In genomic region chrX:131704136-131704695, GRCh38 we compare ENCODE assay signal across 8 cellular contexts.
DNase-seq lines count a peak whose midpoint lies in the region; ATAC-seq lines count a peak whose summit lies in the region.

No MANE protein-coding gene starts in this region.

- no peaks in the 10 kb centered on the region for H3K27me3 Mint-ChIP-seq in activated CD4-positive, alpha-beta T cell treated with anti-CD3 and anti-CD28 coated beads, Interleukin-2, amount 10 ng/mL, durations not matched to agents 7 days and 5 days

- peaks cover 2% of the 10 kb centered on the region for H3K9me3 Mint-ChIP-seq in activated CD4-positive, alpha-beta T cell treated with anti-CD3 and anti-CD28 coated beads, Interleukin-2, amount 10 ng/mL, durations not matched to agents 7 days and 5 days

- POLR2A ChIA-PET in activated CD4-positive, alpha-beta T cell treated with anti-CD3 and anti-CD28 coated beads, Interleukin-2, amount 10 ng/mL, durations not matched to agents 7 days and 5 days (lab: Charles Lee) = no interaction called here

- no peak overlapping the region for H3K4me3 Mint-ChIP-seq in activated CD4-positive, alpha-beta T cell treated with anti-CD3 and anti-CD28 coated beads, Interleukin-2, amount 10 ng/mL, durations not matched to agents 7 days and 5 days

- peak overlapping the region; percentile 91 for H3K27ac ChIP-seq in cingulate gyrus (ENCODE audit: low read depth, low read length)

- DNase-seq in DMS 273 (lab: John Stamatoyannopoulos, UW; ENCODE audit: unreplicated experiment) (peak; percentile 97), NCI-H2227 (lab: John Stamatoyannopoulos, UW; ENCODE audit: unreplicated experiment) (peak; percentile 96), sciatic nerve (ENCODE audit: low spot score) (peak; percentile 97), LoVo (ENCODE audit: low spot score) (no peak)
- DNase-seq in activated CD4-positive, alpha-beta T cell treated with anti-CD3 and anti-CD28 coated beads, Interleukin-2, amount 10 ng/mL, durations not matched to agents 7 days and 5 days = no peak

- intact Hi-C loops in sciatic nerve (cut with DNase I) = no loop called here

- H3K36me3 Mint-ChIP-seq in activated CD4-positive, alpha-beta T cell treated with anti-CD3 and anti-CD28 coated beads, Interleukin-2, amount 10 ng/mL, durations not matched to agents 7 days and 5 days (ENCODE audit: low read depth) = no peaks in the 10 kb centered on the region

- CTCF ChIA-PET in activated CD4-positive, alpha-beta T cell treated with anti-CD3 and anti-CD28 coated beads, Interleukin-2, amount 10 ng/mL, durations not matched to agents 7 days and 5 days (lab: Charles Lee) = interaction anchor here (1.2 to 2.7 kb wide), 9 partner anchors 37 to 117 kb away, joined by 3 to 16 read pairs (median 6); no protein-coding TSS in a partner anchor

- no peak overlapping the region for H3K27ac Mint-ChIP-seq in activated CD4-positive, alpha-beta T cell treated with anti-CD3 and anti-CD28 coated beads, Interleukin-2, amount 10 ng/mL, durations not matched to agents 7 days and 5 days

- H3K4me1 Mint-ChIP-seq in activated CD4-positive, alpha-beta T cell treated with anti-CD3 and anti-CD28 coated beads, Interleukin-2, amount 10 ng/mL, durations not matched to agents 7 days and 5 days = no peaks in the 10 kb centered on the region

- ATAC-seq in GM19463 (IDR thresholded peaks at IDR 0.05; ENCODE audit: unreplicated experiment) = peak; percentile 59
- ATAC-seq in sciatic nerve = peak; percentile 95
- ATAC-seq in GM21423 (IDR thresholded peaks at IDR 0.05; ENCODE audit: unreplicated experiment) = no peak

Comparison
In these comparisons a context has a peak if more than half of its experiments do, and no peak if none do; other contexts are left out.
1. DNase-seq: peak in DMS 273 (single experiment), NCI-H2227 (single experiment) and sciatic nerve (single experiment); none in LoVo (single experiment) and activated CD4-positive, alpha-beta T cell treated with anti-CD3 and anti-CD28 coated beads, Interleukin-2, amount 10 ng/mL, durations not matched to agents 7 days and 5 days (single experiment).